In genomic region chr3:98592345-98592935, GRCh38 we compare ENCODE assay signal across 1 cellular context.
TF ChIP-seq lines count a peak whose summit lies in the region.

No MANE protein-coding gene starts in this region.

TF ChIP-seq in HCT116, 20 proteins besides CTCF, POLR2A, EP300 and RAD21 (continued from another document):
- TF ChIP-seq REST (IDR thresholded peaks at IDR 0.05; ENCODE audit: low read depth): no peak
